27 cellular contexts compared by ENCODE assay signal in the genomic region with DNA sequence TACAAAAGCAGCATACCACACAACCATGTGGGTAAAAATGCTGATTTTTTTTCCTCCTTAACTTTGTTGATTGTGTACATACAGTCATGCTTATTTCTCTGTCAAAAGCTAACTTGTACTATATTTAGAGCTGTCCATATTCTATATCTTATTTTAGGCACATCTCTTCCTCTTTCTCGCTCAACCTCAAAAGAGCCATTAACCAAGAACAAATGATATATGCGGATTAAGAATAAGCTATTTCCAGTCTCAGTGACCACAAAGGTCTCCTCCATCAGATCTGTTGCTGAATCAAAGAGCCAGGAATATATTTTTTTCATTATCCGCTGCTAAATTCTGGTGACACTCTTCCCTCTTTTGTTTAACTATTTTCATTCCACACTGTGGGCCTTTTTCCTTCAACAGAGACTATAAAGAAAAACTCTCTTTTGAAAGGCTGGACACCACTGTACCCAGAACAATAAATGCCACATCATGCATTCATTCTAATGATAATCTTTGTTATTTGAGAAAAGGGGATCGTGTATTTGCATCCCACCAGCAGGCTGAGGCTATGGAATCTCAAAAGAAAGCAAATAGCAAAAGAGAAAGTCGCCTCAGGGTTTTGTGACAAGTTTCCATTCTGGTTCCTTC. TPM values are rescaled to one million over a fixed set of nuclear protein-coding genes. Genes with fewer than 3 reads are reported as not detected.
DNase-seq lines count a peak whose midpoint lies in the region; ATAC-seq, FAIRE-seq and TF ChIP-seq lines count a peak whose summit lies in the region.
"Had no signal": no experiment of that assay in that cellular context is flagged by ENCODE, and none has a peak within 500 bp of the region (broad histone marks: within the 10 kb centered on the region; RNA-seq: fewer than 3 reads in every experiment).

No MANE protein-coding gene starts in this region.

- POLR2A ChIA-PET in PC-3 (lab: Charles Lee; ENCODE audit: unreplicated experiment) (no interaction called here), HepG2 (lab: Yijun Ruan, JAX) (no interaction called here)
- POLR2A ChIA-PET in activated CD4-positive, alpha-beta T cell treated with anti-CD3 and anti-CD28 coated beads, Interleukin-2, amount 10 ng/mL, durations not matched to agents 7 days and 5 days (lab: Charles Lee) = no interaction called here

- no peak for TF ChIP-seq RAD21 in HepG2 (CRISPR knock-in tag; IDR thresholded peaks at IDR 0.05)

- H3K4me3 Mint-ChIP-seq in endodermal cell = no peak overlapping the region
- no peak overlapping the region for H3K4me3 Mint-ChIP-seq in activated CD4-positive, alpha-beta T cell treated with anti-CD3 and anti-CD28 coated beads, Interleukin-2, amount 10 ng/mL, durations not matched to agents 7 days and 5 days
- H3K4me3 Mint-ChIP-seq: activated naive CD8-positive, alpha-beta T cell; neural crest cell had no signal

- H3K79me2 ChIP-seq in PC-3 (ENCODE audit: low read length) (no peaks in the 10 kb centered on the region), HepG2 (ENCODE audit: insufficient read depth, low read length) (no peaks in the 10 kb centered on the region)

- in situ Hi-C loops in HepG2 (cut with HindIII; ENCODE audit: extremely low pct_ligation_motif_present, low pct_unique_long_range_greater_than_20kb) = no loop called here

- CTCF ChIA-PET in PC-3 (lab: Charles Lee) = no interaction called here
- CTCF ChIA-PET in activated CD4-positive, alpha-beta T cell treated with anti-CD3 and anti-CD28 coated beads, Interleukin-2, amount 10 ng/mL, durations not matched to agents 7 days and 5 days (lab: Charles Lee) = no interaction called here
- CTCF ChIA-PET in HepG2 (lab: Yijun Ruan, JAX; ENCODE audit: low intra/inter-chr PET ratio, low total read pairs) = no interaction called here

- H3K4me2 ChIP-seq in PC-3 (ENCODE audit: low read length) (0 out of 2 replicates have a peak overlapping the region, but pooled peaks have one; percentile 14), HepG2 (ENCODE audit: low read depth, low read length) (no peak overlapping the region)

- H3K9me3 Mint-ChIP-seq in endodermal cell = peaks cover 48% of the 10 kb centered on the region
- peaks cover 12% of the 10 kb centered on the region for H3K9me3 Mint-ChIP-seq in activated CD4-positive, alpha-beta T cell treated with anti-CD3 and anti-CD28 coated beads, Interleukin-2, amount 10 ng/mL, durations not matched to agents 7 days and 5 days

- H3K9me3 ChIP-seq in cardiac muscle cell (ENCODE audit: low read depth) = no peaks in the 10 kb centered on the region
- H3K9me3 ChIP-seq in heart right ventricle = peaks cover 0 to 23% (median 9%) of the 10 kb centered on the region in 11 donors
- H3K9me3 ChIP-seq in PC-3 (ENCODE audit: low read length) = peaks cover 25% of the 10 kb centered on the region
- peaks cover 49% of the 10 kb centered on the region for H3K9me3 ChIP-seq in endodermal cell (ENCODE audit: control insufficient read depth, low read length)
- H3K9me3 ChIP-seq in HepG2 (ENCODE audit: low read length) = peaks cover 27% of the 10 kb centered on the region

- H2AFZ ChIP-seq in PC-3 (ENCODE audit: low read length) = no peak overlapping the region
- H2AFZ ChIP-seq in HepG2 (ENCODE audit: low read length) = no peak overlapping the region

- TF ChIP-seq POLR2A in HepG2 (IDR thresholded peaks at IDR 0.05; ENCODE audit: insufficient read depth in 1 of 2, low read depth in 2 of 2, low read length in 2 of 2) = no peak

- H3F3A ChIP-seq in PC-3 (ENCODE audit: low read length, unreplicated experiment) = no peaks in the 10 kb centered on the region

- 84 to 85% methylated on average over 5 of the region's 5 CpGs for WGBS in heart right ventricle, 2 donors
- WGBS in endodermal cell (ENCODE audit: insufficient coverage in 1 of 2, insufficient read length in 1 of 2), 2 experiments = 85 to 87% methylated on average over 4 to 5 of the region's 5 CpGs
- WGBS in HepG2 (ENCODE audit: low lambda C conversion rate) = 96% methylated on average over 5 of the region's 5 CpGs

- TF ChIP-seq CTCF in cardiac muscle cell (IDR thresholded peaks at IDR 0.05; ENCODE audit: low read depth, low read length) (no peak), heart right ventricle (IDR thresholded peaks at IDR 0.05) (no peak), PC-3 (conservative IDR thresholded peaks at IDR 0.05; ENCODE audit: low read depth, low read length) (no peak), endodermal cell (conservative IDR thresholded peaks at IDR 0.05) (no peak), HepG2 (CRISPR knock-in tag; IDR thresholded peaks at IDR 0.05) (no peak)

- H3K27me3 ChIP-seq in cardiac muscle cell = no peaks in the 10 kb centered on the region
- no peaks in the 10 kb centered on the region for H3K27me3 ChIP-seq in heart right ventricle
- no peaks in the 10 kb centered on the region for H3K27me3 ChIP-seq in PC-3 (ENCODE audit: low read length)
- no peaks in the 10 kb centered on the region for H3K27me3 ChIP-seq in endodermal cell (ENCODE audit: control insufficient read depth, insufficient read depth, low read length, poor library complexity, severe bottlenecking)
- no peaks in the 10 kb centered on the region for H3K27me3 ChIP-seq in HepG2 (ENCODE audit: control insufficient read depth in 1 of 2, insufficient read depth in 2 of 2, low read length in 2 of 2)
- H3K27me3 ChIP-seq: BE2C, esophagus squamous epithelium, gastrocnemius medialis, tibial artery had no signal

- no peak overlapping the region; the same call in 1 of the 2 replicates for H3K9ac ChIP-seq in PC-3 (ENCODE audit: low read length)
- H3K9ac ChIP-seq in endodermal cell (ENCODE audit: extremely low read depth, low read length, poor library complexity, severe bottlenecking) = no peak overlapping the region
- no peak overlapping the region for H3K9ac ChIP-seq in HepG2 (ENCODE audit: insufficient read depth, low read depth, low read length)

- ATAC-seq in heart right ventricle (no peak), PC-3 (no peak), left colon (no peak), GM18868 (IDR thresholded peaks at IDR 0.05; ENCODE audit: unreplicated experiment) (no peak), HepG2 (no peak)
- ATAC-seq: gastrocnemius medialis had no signal

- BruUV-seq in PC-3 (replicated peaks; lab: Mats Ljungman, UMichigan) = no TSS peak
- BruUV-seq in HepG2 (replicated peaks; lab: Mats Ljungman, UMichigan) = no TSS peak

- FAIRE-seq in HepG2 (lab: Jason Lieb, UNC) = no peak
- FAIRE-seq: A204.1 had no signal

- TF ChIP-seq EP300 in HepG2 (IDR thresholded peaks at IDR 0.05; ENCODE audit: low read depth in 2 of 2, low read length in 2 of 2) (no peak), HepG2 (CRISPR knock-in tag; IDR thresholded peaks at IDR 0.05; ENCODE audit: borderline replicate concordance) (no peak)

- no peaks in the 10 kb centered on the region for H3K27me3 Mint-ChIP-seq in endodermal cell (ENCODE audit: insufficient read depth)
- H3K27me3 Mint-ChIP-seq in activated CD4-positive, alpha-beta T cell treated with anti-CD3 and anti-CD28 coated beads, Interleukin-2, amount 10 ng/mL, durations not matched to agents 7 days and 5 days = peaks cover 27% of the 10 kb centered on the region

- no peak for DNase-seq in cardiac muscle cell (ENCODE audit: low read depth in 1 of 2, low spot score in 1 of 2)
- no peak for DNase-seq in heart right ventricle
- DNase-seq in PC-3 = no peak
- DNase-seq in endodermal cell = no peak
- DNase-seq in left colon = no peak
- DNase-seq in activated CD4-positive, alpha-beta T cell treated with anti-CD3 and anti-CD28 coated beads, Interleukin-2, amount 10 ng/mL, durations not matched to agents 7 days and 5 days = no peak
- DNase-seq in HepG2 (ENCODE audit: low spot score) = no peak
- DNase-seq: BE2C; effector memory CD4-positive, alpha-beta T cell; esophagus squamous epithelium; gastrocnemius medialis; GOT3; mucosa of descending colon; NCI-H187 treated with DMSO at 0.1 percent for 48 hours; NCI-H69; SHP77 treated with DMSO at 0.1 percent for 48 hours; stimulated activated CD4-positive, alpha-beta T cell treated with anti-CD3 and anti-CD28 coated beads, Interleukin-4, amount 100 ng/mL, for 24 hours; stimulated activated naive CD4-positive, alpha-beta T cell treated with Interleukin-2 at 50 U/mL for 16 hours; tibial artery had no signal

- peak overlapping the region; percentile 88 for H3K27ac ChIP-seq in cardiac muscle cell
- no peak overlapping the region for H3K27ac ChIP-seq in heart right ventricle
- H3K27ac ChIP-seq in PC-3 (ENCODE audit: low read length) = peak overlapping the region; percentile 29
- peak overlapping the region; percentile 56 for H3K27ac ChIP-seq in endodermal cell (ENCODE audit: low read depth, low read length)
- no peak overlapping the region for H3K27ac ChIP-seq in HepG2 (ENCODE audit: extremely low read length, insufficient read depth, low read length)
- H3K27ac ChIP-seq: esophagus squamous epithelium, gastrocnemius medialis, tibial artery had no signal

- intact Hi-C loops in heart right ventricle (cut with DNase I) = no loop called here
- intact Hi-C loops in PC-3 (cut with micrococcal nuclease) = no loop called here
- intact Hi-C loops in left colon (cut with DNase I, micrococcal nuclease) = no loop called here
- intact Hi-C loops in HepG2 (cut with micrococcal nuclease; ENCODE audit: unreplicated experiment) = no loop called here

- H3K4me3 ChIP-seq in cardiac muscle cell (no peak overlapping the region), heart right ventricle (no peak overlapping the region), PC-3 (ENCODE audit: low read length) (no peak overlapping the region), endodermal cell (ENCODE audit: low read length) (peak overlapping the region; percentile 64), HepG2 (replicated peaks in 1 of 3; ENCODE audit: insufficient read depth in 1 of 3, low read depth in 2 of 3, low read length in 3 of 3) (no peak overlapping the region)
- H3K4me3 ChIP-seq: esophagus squamous epithelium, gastrocnemius medialis, mucosa of descending colon, tibial artery had no signal

- peaks cover 50% of the 10 kb centered on the region for H3K4me1 ChIP-seq in cardiac muscle cell (ENCODE audit: low read depth)
- peaks cover 0 to 30% (median 16%) of the 10 kb centered on the region in 9 donors for H3K4me1 ChIP-seq in heart right ventricle
- H3K4me1 ChIP-seq in PC-3 (ENCODE audit: insufficient read depth, low read length) = peaks cover 5% of the 10 kb centered on the region; the same call in 1 of the 2 replicates
- no peaks in the 10 kb centered on the region for H3K4me1 ChIP-seq in endodermal cell (ENCODE audit: control insufficient read depth, insufficient read depth, low read length)
- H3K4me1 ChIP-seq in HepG2 (ENCODE audit: insufficient read depth, low read length) = peaks cover 47% of the 10 kb centered on the region
- H3K4me1 ChIP-seq: BE2C, esophagus squamous epithelium, gastrocnemius medialis had no signal

- no peaks in the 10 kb centered on the region for H3K9me2 ChIP-seq in PC-3 (replicated peaks; ENCODE audit: low read length)

- peaks cover 18% of the 10 kb centered on the region for H3K4me1 Mint-ChIP-seq in endodermal cell
- peaks cover 17% of the 10 kb centered on the region for H3K4me1 Mint-ChIP-seq in activated CD4-positive, alpha-beta T cell treated with anti-CD3 and anti-CD28 coated beads, Interleukin-2, amount 10 ng/mL, durations not matched to agents 7 days and 5 days

- H3K36me3 Mint-ChIP-seq in endodermal cell (ENCODE audit: low read depth) = peaks cover 9% of the 10 kb centered on the region
- H3K36me3 Mint-ChIP-seq in activated CD4-positive, alpha-beta T cell treated with anti-CD3 and anti-CD28 coated beads, Interleukin-2, amount 10 ng/mL, durations not matched to agents 7 days and 5 days (ENCODE audit: low read depth) = peaks cover 6% of the 10 kb centered on the region

- H3K36me3 ChIP-seq in cardiac muscle cell (no peaks in the 10 kb centered on the region), heart right ventricle (no peaks in the 10 kb centered on the region), PC-3 (ENCODE audit: low read depth, low read length) (peaks cover 13% of the 10 kb centered on the region; the same call in 1 of the 2 replicates), endodermal cell (ENCODE audit: control insufficient read depth, insufficient read depth, low read length) (no peaks in the 10 kb centered on the region), HepG2 (replicated peaks in 1 of 2; ENCODE audit: control insufficient read depth in 1 of 2, insufficient read depth in 2 of 2, low read length in 2 of 2) (no peaks in the 10 kb centered on the region)
- H3K36me3 ChIP-seq: BE2C, esophagus squamous epithelium, gastrocnemius medialis, tibial artery had no signal

- no peak overlapping the region for H3K27ac Mint-ChIP-seq in endodermal cell
- no peak overlapping the region for H3K27ac Mint-ChIP-seq in activated CD4-positive, alpha-beta T cell treated with anti-CD3 and anti-CD28 coated beads, Interleukin-2, amount 10 ng/mL, durations not matched to agents 7 days and 5 days
- H3K27ac Mint-ChIP-seq: activated naive CD8-positive, alpha-beta T cell had no signal

- H4K20me1 ChIP-seq in PC-3 (ENCODE audit: low read length) (no peaks in the 10 kb centered on the region), HepG2 (ENCODE audit: insufficient read depth, low read length) (no peaks in the 10 kb centered on the region)

RNA-seq across cellular contexts. Expression of a gene that starts 7.9 kb away (rescaled TPM):
- total RNA-seq in cardiac muscle cell (not detected in 2 replicates), heart right ventricle (not detected), PC-3 (2014; rRNA removed) (not detected in 2 replicates), endodermal cell (not detected), left colon (not detected), HepG2 (2016; rRNA removed; fragmentation: Illumina TruSeq; extraction: Trizol) (not detected in 2 replicates)
- polyA plus RNA-seq in cardiac muscle cell (0.26 TPM in 1 of 2 replicates, not detected in the other), heart right ventricle (not detected), HepG2 (2011; rRNA removed) (not detected in 2 replicates)
- polyA plus RNA-seq in endodermal cell (2013, experiment 1 of 2) = not detected
- polyA plus RNA-seq in endodermal cell (2013, experiment 2 of 2) = not detected
- not detected for total RNA-seq in activated CD4-positive, alpha-beta T cell treated with anti-CD3 and anti-CD28 coated beads, Interleukin-2, amount 10 ng/mL, durations not matched to agents 7 days and 5 days
- total RNA-seq in HepG2 (2016; cell fraction: cytosol; rRNA removed; fragmentation: Illumina TruSeq; extraction: Trizol; ENCODE audit: low read depth) = not detected in 2 replicates
- total RNA-seq in HepG2 (2016; cell fraction: insoluble cytoplasmic fraction; rRNA removed; fragmentation: Illumina TruSeq; extraction: Trizol) = not detected in 2 replicates
- total RNA-seq in HepG2 (2016; cell fraction: membrane; rRNA removed; fragmentation: Illumina TruSeq; extraction: Trizol) = not detected in 2 replicates
- not detected in 2 replicates for total RNA-seq in HepG2 (2016; cell fraction: nucleus; rRNA removed; fragmentation: Illumina TruSeq; extraction: Trizol)
- 0.06 TPM in 1 of 2 replicates, not detected in the other for polyA plus RNA-seq in HepG2 (2011; cell fraction: cytosol; rRNA removed)
- 0.33 TPM in 1 of 2 replicates, not detected in the other for polyA plus RNA-seq in HepG2 (2011; cell fraction: nucleus; rRNA removed)
- polyA plus RNA-seq in HepG2 (2012) = not detected in 2 replicates
- polyA plus RNA-seq in HepG2 (2016; cell fraction: cytosol; fragmentation: Illumina TruSeq; extraction: Trizol; ENCODE audit: low read depth) = not detected in 2 replicates
- not detected in 2 replicates for polyA plus RNA-seq in HepG2 (2016; cell fraction: insoluble cytoplasmic fraction; fragmentation: Illumina TruSeq; extraction: Trizol; ENCODE audit: low read depth)
- not detected in 2 replicates for polyA plus RNA-seq in HepG2 (2016; cell fraction: membrane; fragmentation: Illumina TruSeq; extraction: Trizol; ENCODE audit: low read depth)
- not detected in 2 replicates for polyA plus RNA-seq in HepG2 (2016; cell fraction: nucleus; fragmentation: Illumina TruSeq; extraction: Trizol; ENCODE audit: insufficient read depth, low read depth)
- polyA minus RNA-seq in HepG2 (2011; rRNA and poly(A)+ RNA removed; ENCODE audit: low replicate concordance) = not detected in 2 replicates
- polyA minus RNA-seq in HepG2 (2011; cell fraction: cytosol; rRNA and poly(A)+ RNA removed) = not detected in 2 replicates
- polyA minus RNA-seq in HepG2 (2011; cell fraction: nucleus; rRNA and poly(A)+ RNA removed) = 1.2 TPM in 1 of 2 replicates, not detected in the other
- total RNA-seq: esophagus squamous epithelium; gastrocnemius medialis; liver; MCF 10A; mucosa of descending colon; neural crest cell; renal cortical epithelial cell; T-helper 1 cell treated with Interleukin-12 subunit alpha and Interleukin-12 subunit beta and Interleukin-4 antibody, amounts not matched to agents 30 ng/mL and 1 ng/mL, for 36 hours had no signal
- polyA plus RNA-seq: liver had no signal

RNA-seq across cellular contexts. Expression of a gene that starts 40.8 kb away (rescaled TPM):
- total RNA-seq in cardiac muscle cell (15.7 and 35.1 TPM in 2 replicates), heart right ventricle (10 to 100 TPM; 51.4 to 83.3 (median 67.1) TPM), PC-3 (2014; rRNA removed) (7.3 and 8.3 TPM in 2 replicates), endodermal cell (10 to 100 TPM in 1 of 2 donors, 1 to 10 TPM in 1; 9.5 to 15.9 TPM), left colon (100 to 1,000 TPM in 1 of 2 donors, 10 to 100 TPM in 1; 79.7 to 109 TPM), HepG2 (2016; rRNA removed; fragmentation: Illumina TruSeq; extraction: Trizol) (27.1 and 33.6 TPM in 2 replicates)
- polyA plus RNA-seq in cardiac muscle cell (18.3 and 35.2 TPM in 2 replicates), heart right ventricle (10 to 100 TPM; 10.5 to 13.3 TPM), HepG2 (2011; rRNA removed) (50.3 and 59.4 TPM in 2 replicates)
- polyA plus RNA-seq in endodermal cell (2013, experiment 1 of 2) = 3.0 TPM
- polyA plus RNA-seq in endodermal cell (2013, experiment 2 of 2) = 3.1 TPM
- under 1 TPM; 0.50 to 0.94 TPM for total RNA-seq in activated CD4-positive, alpha-beta T cell treated with anti-CD3 and anti-CD28 coated beads, Interleukin-2, amount 10 ng/mL, durations not matched to agents 7 days and 5 days
- total RNA-seq in HepG2 (2016; cell fraction: cytosol; rRNA removed; fragmentation: Illumina TruSeq; extraction: Trizol; ENCODE audit: low read depth) = 12.6 and 14.9 TPM in 2 replicates
- total RNA-seq in HepG2 (2016; cell fraction: insoluble cytoplasmic fraction; rRNA removed; fragmentation: Illumina TruSeq; extraction: Trizol) = 28.7 and 35.7 TPM in 2 replicates
- 12.9 and 13.9 TPM in 2 replicates for total RNA-seq in HepG2 (2016; cell fraction: membrane; rRNA removed; fragmentation: Illumina TruSeq; extraction: Trizol)
- 61.9 and 62.3 TPM in 2 replicates for total RNA-seq in HepG2 (2016; cell fraction: nucleus; rRNA removed; fragmentation: Illumina TruSeq; extraction: Trizol)
- 28.6 and 41.2 TPM in 2 replicates for polyA plus RNA-seq in HepG2 (2011; cell fraction: cytosol; rRNA removed)
- polyA plus RNA-seq in HepG2 (2011; cell fraction: nucleus; rRNA removed) = 71.6 and 77.3 TPM in 2 replicates
- 41.8 and 49.9 TPM in 2 replicates for polyA plus RNA-seq in HepG2 (2012)
- polyA plus RNA-seq in HepG2 (2016; cell fraction: cytosol; fragmentation: Illumina TruSeq; extraction: Trizol; ENCODE audit: low read depth) = 3.8 and 4.4 TPM in 2 replicates
- 25.0 and 25.2 TPM in 2 replicates for polyA plus RNA-seq in HepG2 (2016; cell fraction: insoluble cytoplasmic fraction; fragmentation: Illumina TruSeq; extraction: Trizol; ENCODE audit: low read depth)
- 6.2 and 6.8 TPM in 2 replicates for polyA plus RNA-seq in HepG2 (2016; cell fraction: membrane; fragmentation: Illumina TruSeq; extraction: Trizol; ENCODE audit: low read depth)
- polyA plus RNA-seq in HepG2 (2016; cell fraction: nucleus; fragmentation: Illumina TruSeq; extraction: Trizol; ENCODE audit: insufficient read depth, low read depth) = 33.1 and 33.7 TPM in 2 replicates
- 21.7 and 144 TPM in 2 replicates for polyA minus RNA-seq in HepG2 (2011; rRNA and poly(A)+ RNA removed; ENCODE audit: low replicate concordance)
- polyA minus RNA-seq in HepG2 (2011; cell fraction: cytosol; rRNA and poly(A)+ RNA removed) = 63.4 and 75.3 TPM in 2 replicates
- 391 and 460 TPM in 2 replicates for polyA minus RNA-seq in HepG2 (2011; cell fraction: nucleus; rRNA and poly(A)+ RNA removed)

Comparison
In these comparisons a context has a peak if more than half of its experiments do, and no peak if none do; other contexts are left out.
1. H3K27ac ChIP-seq: peak in cardiac muscle cell (single experiment), PC-3 (single experiment) and endodermal cell (single experiment); none in heart right ventricle (0 of 10) and HepG2 (single experiment).